9 cellular contexts compared by ENCODE assay signal in genomic region chr9:136700959-136701664, GRCh38. TPM values are rescaled to one million over a fixed set of nuclear protein-coding genes. Genes with fewer than 3 reads are reported as not detected.
DNase-seq lines count a peak whose midpoint lies in the region; ATAC-seq and TF ChIP-seq lines count a peak whose summit lies in the region.
"Had no signal": no experiment of that assay in that cellular context is flagged by ENCODE, and none has a peak within 500 bp of the region (broad histone marks: within the 10 kb centered on the region; RNA-seq: fewer than 3 reads in every experiment).

No MANE protein-coding gene starts in this region.

- peak; percentile 55 for DNase-seq in activated CD8-positive, alpha-beta memory T cell treated with anti-CD3 and anti-CD28 coated beads, Interleukin-2, amount 50 U/mL, for 4 hours
- peak; percentile 35 to 68 (median 55) for DNase-seq in naive thymus-derived CD4-positive, alpha-beta T cell
- DNase-seq in aorta (no peak), anterior cingulate cortex (lab: John Stamatoyannopoulos, UW) (no peak), hepatocyte (ENCODE audit: low spot score) (no peak), PC-3 (no peak)

- H3K9me2 ChIP-seq in hepatocyte (replicated peaks; ENCODE audit: insufficient read depth) (no peaks in the 10 kb centered on the region), PC-3 (replicated peaks; ENCODE audit: low read length) (no peaks in the 10 kb centered on the region)

- no peaks in the 10 kb centered on the region for H3K9me3 ChIP-seq in naive thymus-derived CD4-positive, alpha-beta T cell (ENCODE audit: control insufficient read depth in 2 of 3, low read length in 3 of 3)
- no peaks in the 10 kb centered on the region for H3K9me3 ChIP-seq in aorta (ENCODE audit: control insufficient read depth, low read length)
- no peaks in the 10 kb centered on the region for H3K9me3 ChIP-seq in hepatocyte (ENCODE audit: low read depth)
- H3K9me3 ChIP-seq in PC-3 (ENCODE audit: low read length): no peaks in the 10 kb centered on the region

- no peak overlapping the region for H2AFZ ChIP-seq in hepatocyte
- H2AFZ ChIP-seq in PC-3 (ENCODE audit: low read length): no peak overlapping the region

- H3K27me3 ChIP-seq in naive thymus-derived CD4-positive, alpha-beta T cell (ENCODE audit: control insufficient read depth in 2 of 2, insufficient read depth in 2 of 2, low read length in 2 of 2): no peaks in the 10 kb centered on the region
- H3K27me3 ChIP-seq in aorta (ENCODE audit: control insufficient read depth in 1 of 2, insufficient read depth in 2 of 2, low read length in 1 of 2) (no peaks in the 10 kb centered on the region), hepatocyte (no peaks in the 10 kb centered on the region), PC-3 (ENCODE audit: low read length) (no peaks in the 10 kb centered on the region)

- 39 to 42% methylated on average over 37 of the region's 37 CpGs for WGBS in aorta, 2 donors
- WGBS in hepatocyte (ENCODE audit: low lambda C conversion rate, missing lambda C conversion rate): 71% methylated on average over 36 of the region's 37 CpGs

- peak overlapping the region; percentile 76 to 91 (median 84) for H3K4me3 Mint-ChIP-seq in naive thymus-derived CD4-positive, alpha-beta T cell

- no peak overlapping the region for H3K9ac ChIP-seq in PC-3 (ENCODE audit: low read length)

- peak overlapping the region; percentile 25 to 93 (median 83) for H3K27ac Mint-ChIP-seq in naive thymus-derived CD4-positive, alpha-beta T cell

- no peaks in the 10 kb centered on the region for H3K79me2 ChIP-seq in hepatocyte
- no peaks in the 10 kb centered on the region for H3K79me2 ChIP-seq in PC-3 (ENCODE audit: low read length)

- H3K36me3 Mint-ChIP-seq in naive thymus-derived CD4-positive, alpha-beta T cell: no peaks in the 10 kb centered on the region

- ATAC-seq in HG03108 (IDR thresholded peaks at IDR 0.05; ENCODE audit: unreplicated experiment): peak; percentile 45
- ATAC-seq in naive thymus-derived CD4-positive, alpha-beta T cell: peak; percentile 83
- ATAC-seq in aorta (ENCODE audit: low FRiP score): no peak
- no peak for ATAC-seq in PC-3

- no peak for TF ChIP-seq CTCF in GM12875 (IDR thresholded peaks at IDR 0.05; ENCODE audit: borderline replicate concordance, insufficient read depth, low read depth, low read length)
- no peak for TF ChIP-seq CTCF in hepatocyte (IDR thresholded peaks at IDR 0.05; ENCODE audit: poor library complexity)
- TF ChIP-seq CTCF in PC-3 (conservative IDR thresholded peaks at IDR 0.05; ENCODE audit: low read depth, low read length): no peak

- intact Hi-C loops in naive thymus-derived CD4-positive, alpha-beta T cell (cut with micrococcal nuclease): loop anchor here (1.0 to 2.0 kb wide), 2 partner anchors 27 to 28 kb away; no protein-coding TSS in a partner anchor
- intact Hi-C loops in aorta (cut with DNase I) (no loop called here), PC-3 (cut with micrococcal nuclease) (no loop called here)

- peaks cover 0 to 29% (median 5%) of the 10 kb centered on the region in 5 donors for H3K27me3 Mint-ChIP-seq in naive thymus-derived CD4-positive, alpha-beta T cell

- H3K4me1 Mint-ChIP-seq in naive thymus-derived CD4-positive, alpha-beta T cell: peaks cover 10 to 25% (median 14%) of the 10 kb centered on the region in 7 donors

- no TSS peak for BruUV-seq in PC-3 (replicated peaks; lab: Mats Ljungman, UMichigan)

- peaks cover 7 to 17% of the 10 kb centered on the region in 2 donors for H3K4me1 ChIP-seq in naive thymus-derived CD4-positive, alpha-beta T cell (ENCODE audit: control insufficient read depth in 2 of 2, insufficient read depth in 2 of 2, low read length in 2 of 2)
- H3K4me1 ChIP-seq in aorta (ENCODE audit: control insufficient read depth in 1 of 2, insufficient read depth in 2 of 2, low read length in 2 of 2) (no peaks in the 10 kb centered on the region), hepatocyte (ENCODE audit: insufficient read depth) (peaks cover 25% of the 10 kb centered on the region), PC-3 (ENCODE audit: insufficient read depth, low read length) (peaks cover under 1% of the 10 kb centered on the region; the same call in 1 of the 2 replicates)

- CTCF ChIA-PET in naive thymus-derived CD4-positive, alpha-beta T cell (lab: Charles Lee): no interaction called here
- CTCF ChIA-PET in PC-3 (lab: Charles Lee): no interaction called here

- peaks cover 0 to 2% (median 0%) of the 10 kb centered on the region in 11 donors for H3K9me3 Mint-ChIP-seq in naive thymus-derived CD4-positive, alpha-beta T cell

- no peaks in the 10 kb centered on the region for H3K36me3 ChIP-seq in naive thymus-derived CD4-positive, alpha-beta T cell (ENCODE audit: control insufficient read depth in 2 of 3, insufficient read depth in 3 of 3, low read length in 3 of 3)
- H3K36me3 ChIP-seq in aorta (ENCODE audit: control insufficient read depth in 1 of 2, insufficient read depth in 2 of 2, low read length in 1 of 2): no peaks in the 10 kb centered on the region
- H3K36me3 ChIP-seq in hepatocyte (replicated peaks; ENCODE audit: insufficient read depth, low read depth): no peaks in the 10 kb centered on the region
- H3K36me3 ChIP-seq in PC-3 (ENCODE audit: low read depth, low read length): no peaks in the 10 kb centered on the region

- H3K4me2 ChIP-seq in hepatocyte: no peak overlapping the region
- no peak overlapping the region for H3K4me2 ChIP-seq in PC-3 (ENCODE audit: low read length)

- H3K4me3 ChIP-seq in GM12875 (ENCODE audit: low read depth, low read length) (peak overlapping the region; percentile 38), aorta (ENCODE audit: low read length in 2 of 2) (no peak overlapping the region), hepatocyte (no peak overlapping the region), PC-3 (ENCODE audit: low read length) (no peak overlapping the region)
- peak overlapping the region; percentile 65 for H3K4me3 ChIP-seq in naive thymus-derived CD4-positive, alpha-beta T cell (ENCODE audit: low read length)

- no peaks in the 10 kb centered on the region for H4K20me1 ChIP-seq in hepatocyte (ENCODE audit: insufficient read depth, poor library complexity, severe bottlenecking)
- no peaks in the 10 kb centered on the region for H4K20me1 ChIP-seq in PC-3 (ENCODE audit: low read length)

- H3F3A ChIP-seq in PC-3 (ENCODE audit: low read length, unreplicated experiment): no peaks in the 10 kb centered on the region

- peak overlapping the region; percentile 30 for H3K27ac ChIP-seq in naive thymus-derived CD4-positive, alpha-beta T cell (ENCODE audit: low read depth, low read length)
- no peak overlapping the region for H3K27ac ChIP-seq in aorta (ENCODE audit: low read depth in 1 of 2, low read length in 2 of 2)
- no peak overlapping the region for H3K27ac ChIP-seq in hepatocyte
- H3K27ac ChIP-seq in PC-3 (ENCODE audit: low read length): no peak overlapping the region

- POLR2A ChIA-PET in naive thymus-derived CD4-positive, alpha-beta T cell (lab: Charles Lee): interaction anchor here (5.2 kb wide), 1 partner anchor 27 kb away, joined by 19 read pairs; no protein-coding TSS in a partner anchor
- POLR2A ChIA-PET in PC-3 (lab: Charles Lee; ENCODE audit: unreplicated experiment): no interaction called here

RNA-seq across cellular contexts. Expression of gene DIPK1B, which starts 11.3 kb away (rescaled TPM):
- 1 to 10 TPM in 1 of 5 experiments, under 1 TPM in 2, not detected in 2; 0.46 to 1.6 (median 0.56) TPM for total RNA-seq in naive thymus-derived CD4-positive, alpha-beta T cell
- under 1 TPM; 0.11 to 0.31 TPM for polyA plus RNA-seq in naive thymus-derived CD4-positive, alpha-beta T cell
- 10 to 100 TPM in 1 of 2 donors, 1 to 10 TPM in 1; 7.3 to 13.6 TPM for total RNA-seq in aorta
- 1 to 10 TPM; 1.1 to 4.8 TPM for polyA plus RNA-seq in aorta
- total RNA-seq in hepatocyte: 31.7 and 33.3 TPM in 2 replicates
- polyA plus RNA-seq in hepatocyte: 39.4 and 47.3 TPM in 2 replicates
- total RNA-seq in PC-3 (2014; rRNA removed): 19.5 and 26.3 TPM in 2 replicates
- total RNA-seq: bronchial epithelial cell had no signal

RNA-seq across cellular contexts. Expression of gene AGPAT2, which starts 13.9 kb away (rescaled TPM):
- 10 to 100 TPM in 2 of 5 experiments, 1 to 10 TPM in 3; 2.3 to 20.6 (median 8.5) TPM for total RNA-seq in naive thymus-derived CD4-positive, alpha-beta T cell
- polyA plus RNA-seq in naive thymus-derived CD4-positive, alpha-beta T cell: 10 to 100 TPM; 12.0 to 13.1 TPM
- total RNA-seq in aorta (10 to 100 TPM; 26.9 to 31.5 TPM), hepatocyte (125 and 136 TPM in 2 replicates), PC-3 (2014; rRNA removed) (103 and 106 TPM in 2 replicates)
- polyA plus RNA-seq in aorta (10 to 100 TPM; 49.5 to 64.9 TPM), hepatocyte (242 and 249 TPM in 2 replicates)

RNA-seq across cellular contexts. Expression of gene EGFL7, which starts 38.4 kb away (rescaled TPM):
- 1 to 10 TPM in 1 of 5 experiments, under 1 TPM in 2, not detected in 2; 0.56 to 2.3 (median 0.97) TPM for total RNA-seq in naive thymus-derived CD4-positive, alpha-beta T cell
- polyA plus RNA-seq in naive thymus-derived CD4-positive, alpha-beta T cell: not detected
- total RNA-seq in aorta: 100 to 1,000 TPM in 1 of 2 donors, 10 to 100 TPM in 1; 78.6 to 308 TPM
- polyA plus RNA-seq in aorta: 10 to 100 TPM; 13.1 to 32.0 TPM
- total RNA-seq in hepatocyte: 50.0 and 52.9 TPM in 2 replicates
- polyA plus RNA-seq in hepatocyte: 82.5 and 82.6 TPM in 2 replicates
- 23.1 and 29.5 TPM in 2 replicates for total RNA-seq in PC-3 (2014; rRNA removed)

RNA-seq across cellular contexts. Expression of gene LCN10, which starts 41.6 kb away (rescaled TPM):
- 1 to 10 TPM in 3 of 5 experiments, under 1 TPM in 1, not detected in 1; 0.34 to 3.2 (median 1.2) TPM for total RNA-seq in naive thymus-derived CD4-positive, alpha-beta T cell
- 1 to 10 TPM in 1 of 2 donors, under 1 TPM in 1; 0.45 to 1.1 TPM for polyA plus RNA-seq in naive thymus-derived CD4-positive, alpha-beta T cell
- total RNA-seq in aorta (10 to 100 TPM; 11.4 to 13.4 TPM), hepatocyte (not detected in 2 replicates), PC-3 (2014; rRNA removed) (not detected in 2 replicates)
- polyA plus RNA-seq in aorta (1 to 10 TPM in 1 of 2 donors, under 1 TPM in 1; 0.25 to 2.1 TPM), hepatocyte (not detected in 2 replicates)
- total RNA-seq: bronchial epithelial cell had no signal

RNA-seq across cellular contexts. Expression of gene LCN6, which starts 47.2 kb away (rescaled TPM):
- total RNA-seq in naive thymus-derived CD4-positive, alpha-beta T cell: not detected
- not detected for polyA plus RNA-seq in naive thymus-derived CD4-positive, alpha-beta T cell
- total RNA-seq in aorta (10 to 100 TPM; 17.4 to 24.2 TPM), hepatocyte (not detected in 2 replicates), PC-3 (2014; rRNA removed) (not detected in 2 replicates)
- polyA plus RNA-seq in aorta (1 to 10 TPM in 1 of 2 donors, not detected in 1; 2.5 TPM), hepatocyte (not detected in 2 replicates)
- total RNA-seq: bronchial epithelial cell had no signal

Comparison
In these comparisons a context has a peak if more than half of its experiments do, and no peak if none do; other contexts are left out.
1. H3K4me3 ChIP-seq: peak in GM12875 (single experiment) and naive thymus-derived CD4-positive, alpha-beta T cell (single experiment); none in aorta (0 of 2), hepatocyte (single experiment) and PC-3 (single experiment).
2. ATAC-seq: peak in HG03108 (single experiment) and naive thymus-derived CD4-positive, alpha-beta T cell (single experiment); none in aorta (single experiment) and PC-3 (single experiment).
3. DNase-seq: peak in activated CD8-positive, alpha-beta memory T cell treated with anti-CD3 and anti-CD28 coated beads, Interleukin-2, amount 50 U/mL, for 4 hours (single experiment) and naive thymus-derived CD4-positive, alpha-beta T cell (9 of 9); none in aorta (0 of 2), anterior cingulate cortex (0 of 58), hepatocyte (single experiment) and PC-3 (single experiment).
4. intact Hi-C loops: an anchor here in naive thymus-derived CD4-positive, alpha-beta T cell (1.0 to 2.0 kb wide); none called in aorta and PC-3.